In genomic region chr7:124532166-124532565, GRCh38 we compare ENCODE assay signal across 25 cellular contexts.
DNase-seq lines count a peak whose midpoint lies in the region; ATAC-seq, FAIRE-seq and TF ChIP-seq lines count a peak whose summit lies in the region.
"Had no signal": no experiment of that assay in that cellular context is flagged by ENCODE, and none has a peak within 500 bp of the region (broad histone marks: within the 10 kb centered on the region; RNA-seq: fewer than 3 reads in every experiment).

No MANE protein-coding gene starts in this region.

- H3K36me3 ChIP-seq in astrocyte (ENCODE audit: insufficient read depth, low read length): no peaks in the 10 kb centered on the region

- H3K4me1 Mint-ChIP-seq in astrocyte (ENCODE audit: low read depth, unreplicated experiment): peaks cover 7% of the 10 kb centered on the region
- H3K4me1 Mint-ChIP-seq: B cell, GM23338, T-cell had no signal

- H3K79me2 ChIP-seq in astrocyte (ENCODE audit: insufficient read depth, low read length): no peaks in the 10 kb centered on the region

- DNase-seq in AG08396 (ENCODE audit: low spot score): peak; percentile 22
- DNase-seq in HCEC 1CT: peak; percentile 72
- peak; percentile 4 for DNase-seq in astrocyte (ENCODE audit: low read depth)
- no peak for DNase-seq in frontal cortex (ENCODE audit: low spot score in 2 of 2)
- no peak for DNase-seq in stimulated activated CD4-positive, alpha-beta T cell treated with anti-CD3 and anti-CD28 coated beads, Interleukin-4, amount 100 ng/mL, for 4 hours
- no peak for DNase-seq in NCI-H1105 (lab: John Stamatoyannopoulos, UW)
- no peak for DNase-seq in T1000 (lab: John Stamatoyannopoulos, UW)
- DNase-seq: Calu3; CD4-positive, alpha-beta T cell; KBM-7; NCI-H1436 treated with DMSO at 0.1 percent for 48 hours; NCI-H2081; NCI-H510A treated with DMSO at 0.1 percent for 48 hours; NCI-H82; T-cell had no signal

- H3K9me3 ChIP-seq in astrocyte (ENCODE audit: insufficient read depth, low read depth, low read length): peaks cover 3% of the 10 kb centered on the region

- no peak overlapping the region for H3K27ac ChIP-seq in astrocyte (ENCODE audit: low read depth, low read length)
- H3K27ac ChIP-seq: A549, HL-60 had no signal

- no peak overlapping the region for H2AFZ ChIP-seq in astrocyte (ENCODE audit: low read depth, low read length)
- H2AFZ ChIP-seq: GM23338 had no signal

- H3K27me3 ChIP-seq in astrocyte (ENCODE audit: insufficient read depth, low read length): no peaks in the 10 kb centered on the region

- no peak overlapping the region for H3K9ac ChIP-seq in astrocyte (ENCODE audit: low read length)

- H3K27me3 Mint-ChIP-seq in astrocyte (ENCODE audit: low read depth, unreplicated experiment): no peaks in the 10 kb centered on the region
- H3K27me3 Mint-ChIP-seq: B cell; CD4-positive, alpha-beta T cell; T-cell had no signal

- no peak for TF ChIP-seq CTCF in astrocyte (IDR thresholded peaks at IDR 0.05; ENCODE audit: insufficient read depth, low read depth, low read length)

- no peak for ATAC-seq in GM21619 (IDR thresholded peaks at IDR 0.05; ENCODE audit: unreplicated experiment)
- ATAC-seq: A549, GM23338, Panc1, Right ventricle myocardium inferior, T-cell had no signal

- H3K4me2 ChIP-seq in astrocyte (ENCODE audit: low read length): no peak overlapping the region
- H3K4me2 ChIP-seq: A549, GM23338 had no signal

- H3K4me3 Mint-ChIP-seq in astrocyte (ENCODE audit: unreplicated experiment): no peak overlapping the region
- H3K4me3 Mint-ChIP-seq: B cell; CD4-positive, alpha-beta T cell; GM23338; T-cell had no signal

- peaks cover 3% of the 10 kb centered on the region for H3K36me3 Mint-ChIP-seq in astrocyte (ENCODE audit: low read depth, unreplicated experiment)
- H3K36me3 Mint-ChIP-seq: T-cell had no signal

- H3K4me3 ChIP-seq in astrocyte (ENCODE audit: insufficient read depth, low read depth, low read length): no peak overlapping the region
- H3K4me3 ChIP-seq: A549, GM23338 had no signal

- H3K4me1 ChIP-seq in astrocyte (ENCODE audit: insufficient read depth, low read length): no peaks in the 10 kb centered on the region

- no peaks in the 10 kb centered on the region for H4K20me1 ChIP-seq in astrocyte (ENCODE audit: insufficient read depth, low read length)

- no peak overlapping the region for H3K27ac Mint-ChIP-seq in astrocyte (ENCODE audit: unreplicated experiment)
- H3K27ac Mint-ChIP-seq: B cell; CD4-positive, alpha-beta T cell; GM23338; T-cell had no signal

- FAIRE-seq in astrocyte (lab: Jason Lieb, UNC) (no peak), frontal cortex (lab: Jason Lieb, UNC) (peak; percentile 3)
- FAIRE-seq: A549, G401.6, GM12891, GM18507 had no signal

- peaks cover 9% of the 10 kb centered on the region for H3K9me3 Mint-ChIP-seq in astrocyte (ENCODE audit: unreplicated experiment)
- H3K9me3 Mint-ChIP-seq: CD4-positive, alpha-beta T cell had no signal

Comparison
In these comparisons a context has a peak if more than half of its experiments do, and no peak if none do; other contexts are left out.
1. DNase-seq: peak in AG08396 (single experiment), HCEC 1CT (single experiment) and astrocyte (single experiment); none in frontal cortex (0 of 2), stimulated activated CD4-positive, alpha-beta T cell treated with anti-CD3 and anti-CD28 coated beads, Interleukin-4, amount 100 ng/mL, for 4 hours (0 of 2), NCI-H1105 (single experiment) and T1000 (single experiment).